20 cellular contexts compared by ENCODE assay signal in genomic region chr6:169847141-169847674, GRCh38.
A peak's percentile ranks its signal among the peaks of the same experiment; 100 is the strongest.
DNase-seq lines count a peak whose midpoint lies in the region; ATAC-seq and TF ChIP-seq lines count a peak whose summit lies in the region.
"Had no signal": no experiment of that assay in that cellular context is flagged by ENCODE, and none has a peak within 500 bp of the region (broad histone marks: within the 10 kb centered on the region; RNA-seq: fewer than 3 reads in every experiment).

No MANE protein-coding gene starts in this region.

- peaks cover 6% of the 10 kb centered on the region; the same call in 2 of the 3 replicates for H3K4me1 Mint-ChIP-seq in GM23338
- H3K4me1 Mint-ChIP-seq: CD14-positive monocyte had no signal

- H3K4me1 ChIP-seq in BLaER1 (peaks cover 64% of the 10 kb centered on the region), GM23338 (ENCODE audit: insufficient read depth) (no peaks in the 10 kb centered on the region), neuronal stem cell (ENCODE audit: control insufficient read depth in 2 of 2, insufficient read depth in 1 of 2, low read depth in 1 of 2, low read length in 2 of 2) (peaks cover 0 to under 1% of the 10 kb centered on the region in 2 donors)

- intact Hi-C loops in left colon (cut with DNase I, micrococcal nuclease) = no loop called here

- H3K79me2 ChIP-seq in GM23338 (replicated peaks; ENCODE audit: insufficient read depth) = no peaks in the 10 kb centered on the region

- no peaks in the 10 kb centered on the region for H3K36me3 Mint-ChIP-seq in GM23338 (ENCODE audit: low read depth)
- H3K36me3 Mint-ChIP-seq: CD14-positive monocyte had no signal

- no peak overlapping the region for H2BK5ac ChIP-seq in neuronal stem cell (ENCODE audit: low read length)

- no peak for TF ChIP-seq CTCF in GM23338 (conservative IDR thresholded peaks at IDR 0.05; ENCODE audit: low read depth in 2 of 2)
- TF ChIP-seq CTCF in coronary artery (IDR thresholded peaks at IDR 0.05) = no peak

- no peaks in the 10 kb centered on the region for H3F3A ChIP-seq in GM23338 (replicated peaks; ENCODE audit: low read depth)

- no peak overlapping the region; the same call in 1 of the 2 replicates for H3K27ac Mint-ChIP-seq in GM23338
- H3K27ac Mint-ChIP-seq: CD14-positive monocyte had no signal

- H3K36me3 ChIP-seq in BLaER1 (no peaks in the 10 kb centered on the region), GM23338 (ENCODE audit: insufficient read depth) (no peaks in the 10 kb centered on the region), neuronal stem cell (replicated peaks in 1 of 2; ENCODE audit: control insufficient read depth in 2 of 2, insufficient read depth in 2 of 2, low read length in 2 of 2) (no peaks in the 10 kb centered on the region)

- H2BK120ac ChIP-seq in neuronal stem cell (ENCODE audit: low read depth, low read length) = no peak overlapping the region

- H3K18ac ChIP-seq in neuronal stem cell (ENCODE audit: low read length) = peak overlapping the region; percentile 1

- no peak overlapping the region for H3K4me3 ChIP-seq in BLaER1
- H3K4me3 ChIP-seq in GM23338 = no peak overlapping the region
- no peak overlapping the region for H3K4me3 ChIP-seq in coronary artery
- no peak overlapping the region for H3K4me3 ChIP-seq in neuronal stem cell (ENCODE audit: low read length in 2 of 2)
- H3K4me3 ChIP-seq: GM23248 had no signal

- DNase-seq in GM23338 (ENCODE audit: low spot score) = no peak
- peak; percentile 40 for DNase-seq in coronary artery (ENCODE audit: low spot score)
- DNase-seq in neuronal stem cell (ENCODE audit: low spot score) = no peak
- DNase-seq in LoVo (ENCODE audit: low spot score) = no peak
- DNase-seq in left colon = no peak
- no peak for DNase-seq in HT-29 (ENCODE audit: low spot score)
- no peak for DNase-seq in activated CD4-positive, CD25-positive, alpha-beta regulatory T cell (lab: John Stamatoyannopoulos, UW)
- DNase-seq: COR-L47; GDM1; KBM-7; NCI-H1105 treated with DMSO at 0.1 percent for 48 hours; NCI-H1694; NCI-H748 treated with DMSO at 0.1 percent for 48 hours; NK-92 treated with Interleukin-12 subunit alpha and Interleukin-12 subunit beta, amount 100 ng/mL, for 24 hours; OCI-M1; SHP77 treated with DMSO at 0.1 percent for 48 hours had no signal

- H3K27me3 Mint-ChIP-seq in GM23338 (ENCODE audit: insufficient read depth, low read depth, poor library complexity) = peaks cover 12% of the 10 kb centered on the region

- H3K9me3 ChIP-seq in BLaER1 (no peaks in the 10 kb centered on the region), neuronal stem cell (replicated peaks in 1 of 2; ENCODE audit: control insufficient read depth in 2 of 2, insufficient read depth in 1 of 2, low read depth in 1 of 2, low read length in 2 of 2) (peaks cover 0 to 4% of the 10 kb centered on the region in 2 donors)

- no peak overlapping the region for H3K27ac ChIP-seq in BLaER1
- no peak overlapping the region for H3K27ac ChIP-seq in GM23338 (ENCODE audit: low read depth)
- no peak overlapping the region for H3K27ac ChIP-seq in coronary artery
- H3K27ac ChIP-seq in neuronal stem cell (replicated peaks; ENCODE audit: low read length) = no peak overlapping the region
- H3K27ac ChIP-seq: GM23248 had no signal

- no CpG with 5 or more reads among the region's 12 CpGs for WGBS in neuronal stem cell (ENCODE audit: extremely low coverage in 2 of 2, insufficient read length in 2 of 2, insufficient replicate concordance in 1 of 2), 2 donors

- H3K4me3 Mint-ChIP-seq in GM23338 = no peak overlapping the region
- H3K4me3 Mint-ChIP-seq: CD14-positive monocyte had no signal

- H4K8ac ChIP-seq in neuronal stem cell (ENCODE audit: low read depth, low read length) = no peak overlapping the region

- H4K91ac ChIP-seq in neuronal stem cell (ENCODE audit: low read depth, low read length, poor library complexity) = no peak overlapping the region

- ATAC-seq in GM23338 (no peak), left colon (no peak)
- ATAC-seq: HCT116 had no signal

- H3K9me3 Mint-ChIP-seq in GM23338 = no peaks in the 10 kb centered on the region
- H3K9me3 Mint-ChIP-seq: CD14-positive monocyte had no signal

- no peak overlapping the region for H2BK15ac ChIP-seq in neuronal stem cell (ENCODE audit: low read length)

- peak overlapping the region; percentile 69; the same call in 1 of the 2 replicates for H2AFZ ChIP-seq in GM23338
- no peak overlapping the region for H2AFZ ChIP-seq in neuronal stem cell (ENCODE audit: low read length)
- H2AFZ ChIP-seq: GM23248 had no signal

- H3K27me3 ChIP-seq in BLaER1 (no peaks in the 10 kb centered on the region), GM23338 (ENCODE audit: insufficient read depth) (no peaks in the 10 kb centered on the region), neuronal stem cell (ENCODE audit: control insufficient read depth in 3 of 3, insufficient read depth in 3 of 3, low read depth in 1 of 3, low read length in 3 of 3) (peaks cover 0 to 35% (median 0%) of the 10 kb centered on the region in 3 experiments)

- H4K20me1 ChIP-seq in BLaER1 (no peaks in the 10 kb centered on the region), GM23338 (replicated peaks; ENCODE audit: insufficient read depth) (no peaks in the 10 kb centered on the region)

- no peak overlapping the region for H3K9ac ChIP-seq in BLaER1
- no peak overlapping the region for H3K9ac ChIP-seq in neuronal stem cell (ENCODE audit: low read depth, low read length, poor library complexity)
- H3K9ac ChIP-seq: GM23248 had no signal

- H3K4me2 ChIP-seq in BLaER1 (peak overlapping the region; percentile 9; the same call in 1 of the 2 replicates), GM23338 (no peak overlapping the region), neuronal stem cell (ENCODE audit: insufficient read depth, low read length, poor library complexity, severe bottlenecking) (no peak overlapping the region)

- H3K4ac ChIP-seq in neuronal stem cell (ENCODE audit: low read length) = no peak overlapping the region

- no peak overlapping the region for H3K23ac ChIP-seq in neuronal stem cell (ENCODE audit: low read depth, low read length, poor library complexity)

- H2AK5ac ChIP-seq in neuronal stem cell (ENCODE audit: low read depth, low read length) = no peak overlapping the region

- H3K9me2 ChIP-seq in GM23338 (ENCODE audit: insufficient read depth) = no peaks in the 10 kb centered on the region

- H2BK12ac ChIP-seq in neuronal stem cell (ENCODE audit: low read length) = no peak overlapping the region

- no peaks in the 10 kb centered on the region for H3K79me1 ChIP-seq in neuronal stem cell (ENCODE audit: low read depth, low read length)

- no peak overlapping the region for H3K14ac ChIP-seq in neuronal stem cell (ENCODE audit: low read length)

TF ChIP-seq in GM23338, 12 proteins besides CTCF, POLR2A, EP300 and RAD21 (continues in another document):
- TF ChIP-seq, protein P1, sequence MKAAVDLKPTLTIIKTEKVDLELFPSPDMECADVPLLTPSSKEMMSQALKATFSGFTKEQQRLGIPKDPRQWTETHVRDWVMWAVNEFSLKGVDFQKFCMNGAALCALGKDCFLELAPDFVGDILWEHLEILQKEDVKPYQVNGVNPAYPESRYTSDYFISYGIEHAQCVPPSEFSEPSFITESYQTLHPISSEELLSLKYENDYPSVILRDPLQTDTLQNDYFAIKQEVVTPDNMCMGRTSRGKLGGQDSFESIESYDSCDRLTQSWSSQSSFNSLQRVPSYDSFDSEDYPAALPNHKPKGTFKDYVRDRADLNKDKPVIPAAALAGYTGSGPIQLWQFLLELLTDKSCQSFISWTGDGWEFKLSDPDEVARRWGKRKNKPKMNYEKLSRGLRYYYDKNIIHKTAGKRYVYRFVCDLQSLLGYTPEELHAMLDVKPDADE (IDR thresholded peaks at IDR 0.05) = no peak
- TF ChIP-seq CREB1 (CRISPR knock-in tag; IDR thresholded peaks at IDR 0.05; ENCODE audit: low read depth) = no peak
- no peak for TF ChIP-seq NANOG (IDR thresholded peaks at IDR 0.05; ENCODE audit: borderline replicate concordance)
- TF ChIP-seq EZH2 (IDR thresholded peaks at IDR 0.05; ENCODE audit: low read depth, unreplicated experiment) = no peak
- TF ChIP-seq POLR2AphosphoS5 (IDR thresholded peaks at IDR 0.05; ENCODE audit: low read depth) = no peak
- no peak for TF ChIP-seq ZNF331 (CRISPR knock-in tag; IDR thresholded peaks at IDR 0.05; ENCODE audit: low read depth)
